In genomic region chr1:110068646-110069301, GRCh38 we compare ENCODE assay signal across 1 cellular context.
TF ChIP-seq lines count a peak whose summit lies in the region.

No MANE protein-coding gene starts in this region.

TF ChIP-seq in K562, 482 proteins besides CTCF, POLR2A, EP300 and RAD21:
- no peak for TF ChIP-seq GABPB2 (CRISPR knock-in tag; conservative IDR thresholded peaks at IDR 0.05)
- no peak for TF ChIP-seq ARID3A (IDR thresholded peaks at IDR 0.05; ENCODE audit: borderline replicate concordance, low read depth, low read length)
- 0 out of 2 replicates have a peak, but pooled peaks have one; percentile 8 for TF ChIP-seq POLR2G (IDR thresholded peaks at IDR 0.05; ENCODE audit: low read depth, low read length)
- no peak for TF ChIP-seq CBX5 (IDR thresholded peaks at IDR 0.05; ENCODE audit: borderline replicate concordance, low read depth)
TF ChIP-seq in K562: peak in this region for 1.
